Comparison of ENCODE assay signal across 1 cellular context in genomic region chr21:42024261-42024877, GRCh38.
TF ChIP-seq lines count a peak whose summit lies in the region.

No MANE protein-coding gene starts in this region.

TF ChIP-seq in IMR-90, 13 proteins besides CTCF, POLR2A, EP300 and RAD21:
- no peak for TF ChIP-seq USF2 (IDR thresholded peaks at IDR 0.05; ENCODE audit: low read depth, low read length)
- TF ChIP-seq CHD1 (IDR thresholded peaks at IDR 0.05; ENCODE audit: low read depth, low read length), result no peak
- no peak for TF ChIP-seq SMC3 (IDR thresholded peaks at IDR 0.05; ENCODE audit: low read depth, low read length)
- TF ChIP-seq CEBPB (IDR thresholded peaks at IDR 0.05; ENCODE audit: low read depth, low read length), result no peak
TF ChIP-seq in IMR-90: peak in this region for 0.
